ENCODE assay signal across 2 cellular contexts in the genomic region with DNA sequence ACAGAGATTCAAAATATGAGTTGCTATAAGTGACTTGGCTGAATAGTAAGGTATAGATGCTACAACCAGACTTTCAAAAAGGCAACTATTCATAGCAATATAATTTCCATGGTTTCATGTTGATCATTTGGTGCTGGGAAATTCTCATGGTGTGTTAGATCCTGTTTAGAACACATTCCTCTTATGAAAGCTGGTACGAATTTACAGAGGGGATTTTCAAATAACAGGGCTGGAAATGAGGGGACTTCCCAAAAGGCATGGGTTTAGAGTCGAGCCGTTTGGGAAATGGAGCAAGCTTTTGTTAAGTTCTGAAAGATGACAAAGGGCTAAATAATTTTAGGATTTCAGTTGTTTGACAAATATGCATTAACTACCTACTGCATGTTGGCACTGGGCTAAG.
TF ChIP-seq lines count a peak whose summit lies in the region.

No MANE protein-coding gene starts in this region.

TF ChIP-seq in SK-N-SH, 30 proteins besides CTCF, POLR2A, EP300 and RAD21 (continued from another document):
- TF ChIP-seq YY1 (IDR thresholded peaks at IDR 0.05; ENCODE audit: low read depth) (no peak), FOXM1 (IDR thresholded peaks at IDR 0.05; ENCODE audit: low read depth) (no peak), RCOR1 (IDR thresholded peaks at IDR 0.05; ENCODE audit: low read length) (no peak)
- TF ChIP-seq, protein P1, sequence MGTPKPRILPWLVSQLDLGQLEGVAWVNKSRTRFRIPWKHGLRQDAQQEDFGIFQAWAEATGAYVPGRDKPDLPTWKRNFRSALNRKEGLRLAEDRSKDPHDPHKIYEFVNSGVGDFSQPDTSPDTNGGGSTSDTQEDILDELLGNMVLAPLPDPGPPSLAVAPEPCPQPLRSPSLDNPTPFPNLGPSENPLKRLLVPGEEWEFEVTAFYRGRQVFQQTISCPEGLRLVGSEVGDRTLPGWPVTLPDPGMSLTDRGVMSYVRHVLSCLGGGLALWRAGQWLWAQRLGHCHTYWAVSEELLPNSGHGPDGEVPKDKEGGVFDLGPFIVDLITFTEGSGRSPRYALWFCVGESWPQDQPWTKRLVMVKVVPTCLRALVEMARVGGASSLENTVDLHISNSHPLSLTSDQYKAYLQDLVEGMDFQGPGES (IDR thresholded peaks at IDR 0.05; ENCODE audit: low read depth, low read length), result no peak

TF ChIP-seq in SK-N-SH treated with all-trans-retinoic acid at 6 μM for 48 hours, 23 proteins besides CTCF, POLR2A, EP300 and RAD21 (continued from another document):
- TF ChIP-seq, protein P2, sequence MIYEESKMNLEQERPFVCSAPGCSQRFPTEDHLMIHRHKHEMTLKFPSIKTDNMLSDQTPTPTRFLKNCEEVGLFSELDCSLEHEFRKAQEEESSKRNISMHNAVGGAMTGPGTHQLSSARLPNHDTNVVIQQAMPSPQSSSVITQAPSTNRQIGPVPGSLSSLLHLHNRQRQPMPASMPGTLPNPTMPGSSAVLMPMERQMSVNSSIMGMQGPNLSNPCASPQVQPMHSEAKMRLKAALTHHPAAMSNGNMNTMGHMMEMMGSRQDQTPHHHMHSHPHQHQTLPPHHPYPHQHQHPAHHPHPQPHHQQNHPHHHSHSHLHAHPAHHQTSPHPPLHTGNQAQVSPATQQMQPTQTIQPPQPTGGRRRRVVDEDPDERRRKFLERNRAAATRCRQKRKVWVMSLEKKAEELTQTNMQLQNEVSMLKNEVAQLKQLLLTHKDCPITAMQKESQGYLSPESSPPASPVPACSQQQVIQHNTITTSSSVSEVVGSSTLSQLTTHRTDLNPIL (CRISPR knock-in tag; IDR thresholded peaks at IDR 0.05; ENCODE audit: low read depth), result no peak
- TF ChIP-seq TOX (CRISPR knock-in tag; IDR thresholded peaks at IDR 0.05; ENCODE audit: borderline replicate concordance) (no peak), ZNF8 (CRISPR knock-in tag; IDR thresholded peaks at IDR 0.05) (no peak), OSR1 (CRISPR knock-in tag; IDR thresholded peaks at IDR 0.05) (no peak)
TF ChIP-seq in SK-N-SH treated with all-trans-retinoic acid at 6 μM for 48 hours: peak in this region for 0.
